16 cellular contexts compared by ENCODE assay signal in the genomic region with DNA sequence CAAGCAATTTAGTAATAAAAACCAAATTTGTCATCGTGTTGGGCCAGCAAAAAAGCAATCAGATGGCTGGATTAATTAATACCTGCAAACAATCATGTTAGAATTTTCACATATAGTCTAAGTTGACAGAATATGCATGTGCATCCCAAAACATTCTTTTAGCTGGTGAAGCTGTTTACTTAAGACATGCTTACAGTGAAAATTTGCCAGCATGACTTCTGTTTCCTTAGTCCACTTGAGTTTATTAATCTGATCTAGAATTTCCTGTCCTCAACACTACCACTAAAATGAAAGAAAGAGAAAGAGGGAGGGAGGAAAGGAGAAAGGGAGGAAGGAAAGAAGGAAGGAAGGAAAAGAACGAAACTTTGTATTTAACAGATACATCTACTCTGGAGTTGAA.
DNase-seq lines count a peak whose midpoint lies in the region; TF ChIP-seq lines count a peak whose summit lies in the region.
"Had no signal": no experiment of that assay in that cellular context is flagged by ENCODE, and none has a peak within 500 bp of the region (broad histone marks: within the 10 kb centered on the region; RNA-seq: fewer than 3 reads in every experiment).

No MANE protein-coding gene starts in this region.

- no peaks in the 10 kb centered on the region for H3K36me3 Mint-ChIP-seq in nephron (ENCODE audit: low read depth)
- H3K36me3 Mint-ChIP-seq: IgD-negative memory B cell had no signal

- H3K4me3 ChIP-seq in choroid plexus epithelial cell (ENCODE audit: low read depth, low read length), result no peak overlapping the region
- H3K4me3 ChIP-seq: GM12878, GM23338 had no signal

- no peak overlapping the region for H3K4me3 Mint-ChIP-seq in nephron
- H3K4me3 Mint-ChIP-seq: B cell; CD4-positive, alpha-beta T cell; GM23338; IgD-negative memory B cell had no signal

- peaks cover 58% of the 10 kb centered on the region for H3K4me1 Mint-ChIP-seq in nephron
- H3K4me1 Mint-ChIP-seq: B cell, IgD-negative memory B cell had no signal

- peaks cover 5% of the 10 kb centered on the region for H3K27me3 Mint-ChIP-seq in nephron (ENCODE audit: low read depth)
- H3K27me3 Mint-ChIP-seq: B cell, IgD-negative memory B cell had no signal

- no peaks in the 10 kb centered on the region for H3K9me3 Mint-ChIP-seq in nephron
- H3K9me3 Mint-ChIP-seq: CD4-positive, alpha-beta T cell; GM23338 had no signal

- DNase-seq in NCI-H524 (lab: John Stamatoyannopoulos, UW) (peak; percentile 12 to 45), NCI-H524 treated with DMSO at 0.1 percent for 48 hours (lab: John Stamatoyannopoulos, UW) (no peak), choroid plexus epithelial cell (ENCODE audit: low read depth) (peak; percentile 61), medulla oblongata (ENCODE audit: extremely low spot score) (no peak), DMS 273 (lab: John Stamatoyannopoulos, UW; ENCODE audit: unreplicated experiment) (no peak)
- no peak for DNase-seq in stimulated activated CD8-positive, alpha-beta memory T cell treated with anti-CD3 and anti-CD28 coated beads, Interleukin-4, amount 100 ng/mL, for 48 hours
- DNase-seq: C1 segment of cervical spinal cord; Calu3; CD4-positive, alpha-beta T cell; DMS153; H7 had no signal

- H3K27ac Mint-ChIP-seq in nephron, result peak overlapping the region; percentile 40 to 75 (median 71)
- H3K27ac Mint-ChIP-seq: B cell; CD4-positive, alpha-beta T cell; GM23338; IgD-negative memory B cell had no signal

- TF ChIP-seq CTCF in choroid plexus epithelial cell (conservative IDR thresholded peaks at IDR 0.05; ENCODE audit: low read depth, low read length) (no peak), nephron (IDR thresholded peaks at IDR 0.05; ENCODE audit: unreplicated experiment in 3 of 3) (no peak)

Comparison
In these comparisons a context has a peak if more than half of its experiments do, and no peak if none do; other contexts are left out.
1. DNase-seq: peak in NCI-H524 (2 of 2) and choroid plexus epithelial cell (single experiment); none in NCI-H524 treated with DMSO at 0.1 percent for 48 hours (single experiment), stimulated activated CD8-positive, alpha-beta memory T cell treated with anti-CD3 and anti-CD28 coated beads, Interleukin-4, amount 100 ng/mL, for 48 hours (single experiment), medulla oblongata (single experiment) and DMS 273 (single experiment).